8 cellular contexts compared by ENCODE assay signal in genomic region chr11:130315354-130315970, GRCh38. TPM values are rescaled to one million over a fixed set of nuclear protein-coding genes. Genes with fewer than 3 reads are reported as not detected.
DNase-seq lines count a peak whose midpoint lies in the region; ATAC-seq and TF ChIP-seq lines count a peak whose summit lies in the region.

No MANE protein-coding gene starts in this region.

- H3K4me3 ChIP-seq in mammary epithelial cell (replicated peaks in 1 of 3; ENCODE audit: insufficient read depth in 1 of 3, low read depth in 2 of 3, low read length in 3 of 3) (peak overlapping the region; percentile 38 to 46 (median 39)), liver (ENCODE audit: low read depth in 1 of 3, low read length in 3 of 3) (peak overlapping the region; percentile 34 to 85 (median 67))

- in situ Hi-C loops in mammary epithelial cell (cut with MboI; ENCODE audit: low sequenced_read_pairs in 2 of 2): no loop called here

- dilution Hi-C loops in mammary epithelial cell (cut with HindIII; ENCODE audit: low sequenced_read_pairs): no loop called here

- peak overlapping the region; percentile 98 for H2AFZ ChIP-seq in mammary epithelial cell (ENCODE audit: low read depth, low read length)

- BruUV-seq in mammary epithelial cell (replicated peaks; lab: Mats Ljungman, UMichigan): no TSS peak

- H3K36me3 ChIP-seq in mammary epithelial cell (ENCODE audit: insufficient read depth, low read length) (no peaks in the 10 kb centered on the region), liver (ENCODE audit: control insufficient read depth in 4 of 4, insufficient read depth in 3 of 4, low read depth in 1 of 4, low read length in 3 of 4) (no peaks in the 10 kb centered on the region)

- ATAC-seq in GM18519 (IDR thresholded peaks at IDR 0.05; ENCODE audit: low FRiP score, unreplicated experiment): peak; percentile 18
- ATAC-seq in HG03060 (IDR thresholded peaks at IDR 0.05; ENCODE audit: low read depth, unreplicated experiment): peak; percentile 22

- H3K9ac ChIP-seq in mammary epithelial cell (ENCODE audit: insufficient read depth, low read length) (no peak overlapping the region), liver (ENCODE audit: low read depth in 1 of 2, low read length in 2 of 2) (peak overlapping the region in 1 of 2 donors; percentile 46)

- peaks cover 32% of the 10 kb centered on the region for H3K79me2 ChIP-seq in mammary epithelial cell (ENCODE audit: insufficient read depth, low read length)

- no peak for TF ChIP-seq RAD21 in liver (IDR thresholded peaks at IDR 0.05)

- peaks cover 2% of the 10 kb centered on the region for H4K20me1 ChIP-seq in mammary epithelial cell (ENCODE audit: insufficient read depth, low read length)

- no peaks in the 10 kb centered on the region for H3K9me3 ChIP-seq in mammary epithelial cell (replicated peaks; ENCODE audit: insufficient read depth, low read length)
- peaks cover 0 to 2% (median 0%) of the 10 kb centered on the region in 4 donors for H3K9me3 ChIP-seq in liver (ENCODE audit: control insufficient read depth in 4 of 4, low read length in 3 of 4)

- 17% methylated on average over 16 of the region's 38 CpGs for WGBS in mammary epithelial cell (ENCODE audit: low coverage, missing lambda C conversion rate)
- 48% methylated on average over 38 of the region's 38 CpGs for WGBS in liver

- peak overlapping the region; percentile 88 for H3K4me2 ChIP-seq in mammary epithelial cell (ENCODE audit: insufficient read depth, low read depth, low read length)

- H3K27me3 ChIP-seq in mammary epithelial cell (ENCODE audit: insufficient read depth, low read length): no peaks in the 10 kb centered on the region
- no peaks in the 10 kb centered on the region for H3K27me3 ChIP-seq in liver (ENCODE audit: control insufficient read depth in 4 of 4, insufficient read depth in 4 of 4, low read length in 3 of 4)

- TF ChIP-seq CTCF in VCaP (conservative IDR thresholded peaks at IDR 0.05): no peak
- TF ChIP-seq CTCF in mammary epithelial cell (conservative IDR thresholded peaks at IDR 0.05 in 1 of 2, IDR thresholded peaks at IDR 0.05 in 1 of 2; ENCODE audit: extremely low read depth in 1 of 2, insufficient read depth in 1 of 2, low read depth in 1 of 2, low read length in 2 of 2): no peak
- TF ChIP-seq CTCF in liver (IDR thresholded peaks at IDR 0.05; ENCODE audit: low read depth, low read length, missing input control): no peak

- H3K4me1 ChIP-seq in mammary epithelial cell (ENCODE audit: insufficient read depth, low read length) (peaks cover 29% of the 10 kb centered on the region), liver (ENCODE audit: control insufficient read depth in 4 of 4, insufficient read depth in 4 of 4, low read length in 3 of 4) (peaks cover 6 to 41% (median 29%) of the 10 kb centered on the region in 4 donors)

- CTCF ChIA-PET in mammary epithelial cell (lab: Charles Lee; ENCODE audit: low non-redundant PET): no interaction called here

- DNase-seq in mammary epithelial cell (no peak), T1000 (lab: John Stamatoyannopoulos, UW) (no peak), SW480 (ENCODE audit: low spot score) (no peak)
- peak; percentile 11 for DNase-seq in stimulated activated CD8-positive, alpha-beta memory T cell treated with anti-CD3 and anti-CD28 coated beads, Interleukin-12 subunit alpha, Interleukin-12 subunit beta, amount 100 ng/mL, for 1 hour (ENCODE audit: low read depth)

- peak overlapping the region; percentile 96 for H3K27ac ChIP-seq in VCaP
- H3K27ac ChIP-seq in mammary epithelial cell (ENCODE audit: insufficient read depth, low read depth, low read length): peak overlapping the region; percentile 20
- peak overlapping the region; percentile 51 to 84 for H3K27ac ChIP-seq in liver (ENCODE audit: low read depth in 1 of 2, low read length in 2 of 2)

- intact Hi-C loops in mammary epithelial cell (cut with micrococcal nuclease): no loop called here

TF ChIP-seq in liver, 16 proteins besides CTCF, POLR2A, EP300 and RAD21:
- no peak for TF ChIP-seq FOXA2 (IDR thresholded peaks at IDR 0.05)
- TF ChIP-seq RXRA (IDR thresholded peaks at IDR 0.05): no peak
- TF ChIP-seq, protein P1, sequence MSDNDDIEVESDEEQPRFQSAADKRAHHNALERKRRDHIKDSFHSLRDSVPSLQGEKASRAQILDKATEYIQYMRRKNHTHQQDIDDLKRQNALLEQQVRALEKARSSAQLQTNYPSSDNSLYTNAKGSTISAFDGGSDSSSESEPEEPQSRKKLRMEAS (IDR thresholded peaks at IDR 0.05): no peak
- no peak for TF ChIP-seq EGR1 (IDR thresholded peaks at IDR 0.05; ENCODE audit: low read depth in 2 of 2)
- no peak for TF ChIP-seq YY1 (IDR thresholded peaks at IDR 0.05)
- no peak for TF ChIP-seq FOXA1 (IDR thresholded peaks at IDR 0.05)
- no peak for TF ChIP-seq TAF1 (conservative IDR thresholded peaks at IDR 0.05)
- TF ChIP-seq ZBTB33 (IDR thresholded peaks at IDR 0.05): no peak
- TF ChIP-seq HNF4A (conservative IDR thresholded peaks at IDR 0.05): no peak
- no peak for TF ChIP-seq HNF4G (IDR thresholded peaks at IDR 0.05)
- TF ChIP-seq ATF3 (IDR thresholded peaks at IDR 0.05): no peak
- TF ChIP-seq, protein P2, sequence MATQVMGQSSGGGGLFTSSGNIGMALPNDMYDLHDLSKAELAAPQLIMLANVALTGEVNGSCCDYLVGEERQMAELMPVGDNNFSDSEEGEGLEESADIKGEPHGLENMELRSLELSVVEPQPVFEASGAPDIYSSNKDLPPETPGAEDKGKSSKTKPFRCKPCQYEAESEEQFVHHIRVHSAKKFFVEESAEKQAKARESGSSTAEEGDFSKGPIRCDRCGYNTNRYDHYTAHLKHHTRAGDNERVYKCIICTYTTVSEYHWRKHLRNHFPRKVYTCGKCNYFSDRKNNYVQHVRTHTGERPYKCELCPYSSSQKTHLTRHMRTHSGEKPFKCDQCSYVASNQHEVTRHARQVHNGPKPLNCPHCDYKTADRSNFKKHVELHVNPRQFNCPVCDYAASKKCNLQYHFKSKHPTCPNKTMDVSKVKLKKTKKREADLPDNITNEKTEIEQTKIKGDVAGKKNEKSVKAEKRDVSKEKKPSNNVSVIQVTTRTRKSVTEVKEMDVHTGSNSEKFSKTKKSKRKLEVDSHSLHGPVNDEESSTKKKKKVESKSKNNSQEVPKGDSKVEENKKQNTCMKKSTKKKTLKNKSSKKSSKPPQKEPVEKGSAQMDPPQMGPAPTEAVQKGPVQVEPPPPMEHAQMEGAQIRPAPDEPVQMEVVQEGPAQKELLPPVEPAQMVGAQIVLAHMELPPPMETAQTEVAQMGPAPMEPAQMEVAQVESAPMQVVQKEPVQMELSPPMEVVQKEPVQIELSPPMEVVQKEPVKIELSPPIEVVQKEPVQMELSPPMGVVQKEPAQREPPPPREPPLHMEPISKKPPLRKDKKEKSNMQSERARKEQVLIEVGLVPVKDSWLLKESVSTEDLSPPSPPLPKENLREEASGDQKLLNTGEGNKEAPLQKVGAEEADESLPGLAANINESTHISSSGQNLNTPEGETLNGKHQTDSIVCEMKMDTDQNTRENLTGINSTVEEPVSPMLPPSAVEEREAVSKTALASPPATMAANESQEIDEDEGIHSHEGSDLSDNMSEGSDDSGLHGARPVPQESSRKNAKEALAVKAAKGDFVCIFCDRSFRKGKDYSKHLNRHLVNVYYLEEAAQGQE (IDR thresholded peaks at IDR 0.05): no peak
- TF ChIP-seq SP1 (IDR thresholded peaks at IDR 0.05): no peak
- no peak for TF ChIP-seq GABPA (IDR thresholded peaks at IDR 0.05 in 1 of 2, conservative IDR thresholded peaks at IDR 0.05 in 1 of 2)
- no peak for TF ChIP-seq NR2F2 (IDR thresholded peaks at IDR 0.05)
- TF ChIP-seq JUND (IDR thresholded peaks at IDR 0.05): no peak
TF ChIP-seq in liver: peak in this region for 0.

RNA-seq across cellular contexts. Expression of gene ZBTB44, which starts 0.7 kb away (rescaled TPM):
- total RNA-seq in mammary epithelial cell (10 to 100 TPM; 27.8 to 54.3 TPM), liver (10 to 100 TPM; 24.2 to 33.9 TPM)
- polyA plus RNA-seq in mammary epithelial cell (13.3 TPM), liver (1 to 10 TPM; 4.7 to 9.8 TPM)
- 38.1 TPM for polyA minus RNA-seq in mammary epithelial cell

Comparison
In these comparisons a context has a peak if more than half of its experiments do, and no peak if none do; other contexts are left out.
1. H3K27ac ChIP-seq: peak in every context shown above with its lines; median percentile 96 in VCaP; 68 in liver; 20 in mammary epithelial cell.